Comparison of ENCODE assay signal across 14 cellular contexts in genomic region chr1:25447547-25447946, GRCh38. TPM values are rescaled to one million over a fixed set of nuclear protein-coding genes. Genes with fewer than 3 reads are reported as not detected.
DNase-seq lines count a peak whose midpoint lies in the region; ATAC-seq and TF ChIP-seq lines count a peak whose summit lies in the region.
"Had no signal": no experiment of that assay in that cellular context is flagged by ENCODE, and none has a peak within 500 bp of the region (broad histone marks: within the 10 kb centered on the region; RNA-seq: fewer than 3 reads in every experiment).

No MANE protein-coding gene starts in this region.

- H3K4me3 Mint-ChIP-seq in activated CD4-positive, alpha-beta T cell treated with anti-CD3 and anti-CD28 coated beads for 36 hours, result no peak overlapping the region
- H3K4me3 Mint-ChIP-seq: CD8-positive, alpha-beta T cell; central memory CD8-positive, alpha-beta T cell had no signal

- peaks cover 7% of the 10 kb centered on the region; the same call in 1 of the 2 replicates for H3K36me3 ChIP-seq in MG63
- H3K36me3 ChIP-seq in gastrocnemius medialis, result peaks cover 0 to 32% of the 10 kb centered on the region in 2 donors

- no peak overlapping the region for H3K4me3 ChIP-seq in MG63
- no peak overlapping the region for H3K4me3 ChIP-seq in gastrocnemius medialis
- H3K4me3 ChIP-seq: tibial artery had no signal

- no peak overlapping the region for H3K27ac ChIP-seq in gastrocnemius medialis
- H3K27ac ChIP-seq: neutrophil, tibial artery had no signal

- TF ChIP-seq POLR2A in gastrocnemius medialis (IDR thresholded peaks at IDR 0.05), result no peak

- H3K4me1 ChIP-seq in gastrocnemius medialis, result peaks cover 37 to 51% of the 10 kb centered on the region in 2 donors

- no peak overlapping the region for H3K27ac Mint-ChIP-seq in activated CD4-positive, alpha-beta T cell treated with anti-CD3 and anti-CD28 coated beads for 36 hours
- H3K27ac Mint-ChIP-seq: CD8-positive, alpha-beta T cell had no signal

- intact Hi-C loops in activated CD4-positive, alpha-beta T cell treated with anti-CD3 and anti-CD28 coated beads for 36 hours (cut with DNase I, micrococcal nuclease), result no loop called here
- intact Hi-C loops in gastrocnemius medialis (cut with DNase I; ENCODE audit: low total_unique reads), result no loop called here

- no peak for TF ChIP-seq CTCF in gastrocnemius medialis (IDR thresholded peaks at IDR 0.05 in 4 of 5, conservative IDR thresholded peaks at IDR 0.05 in 1 of 5)

- in situ Hi-C loops in gastrocnemius medialis (cut with MboI; ENCODE audit: low sequenced_read_pairs in 4 of 4), result no loop called here

- POLR2A ChIA-PET in activated CD4-positive, alpha-beta T cell treated with anti-CD3 and anti-CD28 coated beads for 36 hours (lab: Charles Lee), result no interaction called here

- no peaks in the 10 kb centered on the region for H3K9me3 Mint-ChIP-seq in activated CD4-positive, alpha-beta T cell treated with anti-CD3 and anti-CD28 coated beads for 36 hours (ENCODE audit: low read depth)
- H3K9me3 Mint-ChIP-seq: CD8-positive, alpha-beta T cell; central memory CD8-positive, alpha-beta T cell had no signal

- peaks cover 30% of the 10 kb centered on the region for H3K4me1 Mint-ChIP-seq in activated CD4-positive, alpha-beta T cell treated with anti-CD3 and anti-CD28 coated beads for 36 hours

- CTCF ChIA-PET in activated CD4-positive, alpha-beta T cell treated with anti-CD3 and anti-CD28 coated beads for 36 hours (lab: Charles Lee), result no interaction called here

- H3K9me3 ChIP-seq in MG63 (no peaks in the 10 kb centered on the region), gastrocnemius medialis (no peaks in the 10 kb centered on the region)
- H3K9me3 ChIP-seq: neutrophil, tibial artery had no signal

- H3K27me3 Mint-ChIP-seq in activated CD4-positive, alpha-beta T cell treated with anti-CD3 and anti-CD28 coated beads for 36 hours, result no peaks in the 10 kb centered on the region
- H3K27me3 Mint-ChIP-seq: central memory CD8-positive, alpha-beta T cell had no signal

- peak; percentile 84 for ATAC-seq in activated CD4-positive, alpha-beta T cell treated with anti-CD3 and anti-CD28 coated beads for 36 hours
- ATAC-seq in GM19463 (IDR thresholded peaks at IDR 0.05; ENCODE audit: unreplicated experiment) (peak; percentile 82), HG03432 (IDR thresholded peaks at IDR 0.05; ENCODE audit: unreplicated experiment) (peak; percentile 73), HG03175 (IDR thresholded peaks at IDR 0.05; ENCODE audit: unreplicated experiment) (no peak), gastrocnemius medialis (no peak)
- ATAC-seq: CD8-positive, alpha-beta T cell had no signal

- H3K27me3 ChIP-seq in MG63, result no peaks in the 10 kb centered on the region
- no peaks in the 10 kb centered on the region for H3K27me3 ChIP-seq in gastrocnemius medialis
- H3K27me3 ChIP-seq: neutrophil, tibial artery had no signal

- H3K36me3 Mint-ChIP-seq in activated CD4-positive, alpha-beta T cell treated with anti-CD3 and anti-CD28 coated beads for 36 hours (ENCODE audit: low read depth), result peaks cover 17% of the 10 kb centered on the region

- DNase-seq in activated CD4-positive, alpha-beta T cell treated with anti-CD3 and anti-CD28 coated beads for 36 hours, result peak; percentile 20
- DNase-seq in activated CD4-positive, alpha-beta T cell treated with anti-CD3 and anti-CD28 coated beads, Interleukin-2, amount 50 U/mL, for 48 hours, result no peak
- peak; percentile 70 for DNase-seq in myocyte (ENCODE audit: low read depth)
- DNase-seq in MG63, result no peak
- no peak for DNase-seq in gastrocnemius medialis
- DNase-seq: 8988T; CD8-positive, alpha-beta T cell; GF-D8; tibial artery had no signal

RNA-seq across cellular contexts. Expression of gene MACO1, which starts 16.9 kb away (rescaled TPM):
- 10 to 100 TPM; 15.7 to 18.5 TPM for total RNA-seq in activated CD4-positive, alpha-beta T cell treated with anti-CD3 and anti-CD28 coated beads for 36 hours
- total RNA-seq in myocyte (27.7 and 31.1 TPM in 2 replicates), gastrocnemius medialis (10 to 100 TPM; 38.8 to 74.6 (median 44.8) TPM)
- polyA plus RNA-seq in myocyte (2012), result 14.3 TPM
- 22.6 and 25.8 TPM in 2 replicates for total RNA-seq in MG63 (2014; rRNA removed; shearing (Covaris generic); ENCODE audit: low replicate concordance)

RNA-seq across cellular contexts. Expression of gene RHCE, which starts 26.9 kb away (rescaled TPM):
- 1 to 10 TPM in 1 of 2 experiments, under 1 TPM in 1; 0.91 to 1.0 TPM for total RNA-seq in activated CD4-positive, alpha-beta T cell treated with anti-CD3 and anti-CD28 coated beads for 36 hours
- 2.1 and 2.2 TPM in 2 replicates for total RNA-seq in myocyte
- 1.9 TPM for polyA plus RNA-seq in myocyte (2012)
- 0.36 TPM in 1 of 2 replicates, not detected in the other for total RNA-seq in MG63 (2014; rRNA removed; shearing (Covaris generic); ENCODE audit: low replicate concordance)
- total RNA-seq in gastrocnemius medialis, result 1 to 10 TPM in 2 of 4 donors, not detected in 2; 1.0 to 2.4 TPM

Comparison
In these comparisons a context has a peak if more than half of its experiments do, and no peak if none do; other contexts are left out.
1. DNase-seq: peak in activated CD4-positive, alpha-beta T cell treated with anti-CD3 and anti-CD28 coated beads for 36 hours (single experiment) and myocyte (single experiment); none in activated CD4-positive, alpha-beta T cell treated with anti-CD3 and anti-CD28 coated beads, Interleukin-2, amount 50 U/mL, for 48 hours (0 of 2), MG63 (single experiment) and gastrocnemius medialis (0 of 2).
2. ATAC-seq: peak in activated CD4-positive, alpha-beta T cell treated with anti-CD3 and anti-CD28 coated beads for 36 hours (single experiment), GM19463 (single experiment) and HG03432 (single experiment); none in HG03175 (single experiment) and gastrocnemius medialis (0 of 2).